In the genomic region with DNA sequence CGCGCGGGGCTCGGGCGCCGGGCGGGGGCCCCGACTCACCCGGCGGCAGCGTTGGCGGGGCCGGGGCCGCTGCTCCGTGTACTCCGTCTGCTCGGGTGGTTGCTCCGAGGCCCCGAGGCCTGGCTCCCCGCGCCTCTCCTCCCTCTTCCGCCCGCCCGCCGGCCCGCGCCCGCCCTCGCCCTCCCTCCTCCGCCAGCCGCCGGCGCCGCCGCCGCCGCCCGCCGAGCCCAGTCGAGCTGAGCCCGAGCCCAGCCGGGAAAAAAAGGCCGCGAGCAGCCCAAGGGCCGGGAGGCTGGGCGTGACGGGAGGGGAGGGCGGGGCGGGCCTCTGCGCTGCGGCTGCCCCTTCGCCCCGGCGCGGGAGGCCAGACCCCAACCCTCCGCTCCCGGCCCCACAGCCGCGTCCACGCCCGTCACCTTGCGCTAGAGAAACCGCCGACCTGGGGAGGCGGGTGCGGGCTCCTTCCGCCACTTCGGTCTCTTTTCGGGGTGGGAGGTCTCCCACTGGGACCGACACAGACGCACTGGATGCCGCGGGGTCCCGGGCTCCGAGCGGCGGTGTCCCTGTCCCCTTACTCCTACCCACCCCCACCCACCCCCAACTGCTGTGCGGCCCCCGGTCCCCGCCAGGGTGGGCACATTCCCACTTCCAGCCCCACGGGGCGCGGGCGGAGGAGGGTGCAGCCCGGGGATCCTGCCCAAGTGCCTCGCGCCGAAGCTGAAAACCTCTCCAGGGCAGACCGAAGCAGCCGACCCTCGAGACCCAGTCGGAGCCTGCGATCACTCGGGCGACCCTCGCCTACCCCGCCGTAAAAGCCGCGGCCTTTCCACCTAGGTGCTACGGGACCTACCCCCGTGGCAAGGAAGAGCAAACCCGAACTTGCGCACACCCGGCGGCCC, we compare ENCODE assay signal across 8 cellular contexts. TPM values are rescaled to one million over a fixed set of nuclear protein-coding genes. Genes with fewer than 3 reads are reported as not detected.
DNase-seq lines count a peak whose midpoint lies in the region; ATAC-seq, FAIRE-seq and TF ChIP-seq lines count a peak whose summit lies in the region.

A gene with protein sequence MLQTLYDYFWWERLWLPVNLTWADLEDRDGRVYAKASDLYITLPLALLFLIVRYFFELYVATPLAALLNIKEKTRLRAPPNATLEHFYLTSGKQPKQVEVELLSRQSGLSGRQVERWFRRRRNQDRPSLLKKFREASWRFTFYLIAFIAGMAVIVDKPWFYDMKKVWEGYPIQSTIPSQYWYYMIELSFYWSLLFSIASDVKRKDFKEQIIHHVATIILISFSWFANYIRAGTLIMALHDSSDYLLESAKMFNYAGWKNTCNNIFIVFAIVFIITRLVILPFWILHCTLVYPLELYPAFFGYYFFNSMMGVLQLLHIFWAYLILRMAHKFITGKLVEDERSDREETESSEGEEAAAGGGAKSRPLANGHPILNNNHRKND (minus strand): TSS at position 256 of the 899 bp plus-strand sequence. CDS start 5,745 bp downstream, outside the sequence.

- H3K79me2 ChIP-seq in HepG2 (ENCODE audit: insufficient read depth, low read length) = peaks cover 46% of the 10 kb centered on the region

- peak; percentile 13; the same call in 1 of the 2 replicates for TF ChIP-seq RAD21 in HepG2 (CRISPR knock-in tag; IDR thresholded peaks at IDR 0.05)

- peaks cover 12% of the 10 kb centered on the region for H4K20me1 ChIP-seq in HepG2 (ENCODE audit: insufficient read depth, low read length)

- peak within 1 kb of the TSS; percentile 82 for H3K27ac Mint-ChIP-seq in dendritic cell treated with granulocyte-macrophage colony-stimulating factor and Interleukin-4, amounts not matched to agents 40 ng/mL and 50 ng/mL, for 4 days

- H3K4me3 ChIP-seq in HepG2 (replicated peaks in 1 of 3; ENCODE audit: insufficient read depth in 1 of 3, low read depth in 2 of 3, low read length in 3 of 3) = peak within 1 kb of the TSS; percentile 71 to 95 (median 89)

- peak within 1 kb of the TSS; percentile 85 for H3K4me3 Mint-ChIP-seq in dendritic cell treated with granulocyte-macrophage colony-stimulating factor and Interleukin-4, amounts not matched to agents 40 ng/mL and 50 ng/mL, for 4 days

- CTCF ChIA-PET in HepG2 (lab: Yijun Ruan, JAX; ENCODE audit: low intra/inter-chr PET ratio, low total read pairs) = no interaction called here

- TF ChIP-seq CTCF in HepG2 (CRISPR knock-in tag; IDR thresholded peaks at IDR 0.05) = no peak; the same call in 1 of the 2 replicates

- peak within 1 kb of the TSS; percentile 97 for H3K9ac ChIP-seq in HepG2 (ENCODE audit: insufficient read depth, low read depth, low read length)

- H3K4me1 ChIP-seq in HepG2 (ENCODE audit: insufficient read depth, low read length) = peaks cover 79% of the 10 kb centered on the region

- DNase-seq in NCI-H187 (lab: John Stamatoyannopoulos, UW) = peak; percentile 74 to 77
- no peak for DNase-seq in NCI-H187 treated with DMSO at 0.1 percent for 48 hours (lab: John Stamatoyannopoulos, UW)
- peak; percentile 44 for DNase-seq in NCI-H345 treated with DMSO at 0.1 percent for 48 hours (lab: John Stamatoyannopoulos, UW; ENCODE audit: unreplicated experiment)
- peak; percentile 76 for DNase-seq in activated CD4-positive, alpha-beta T cell treated with anti-CD3 and anti-CD28 coated beads, Interleukin-2, amount 50 U/mL, for 1 hour
- peak; percentile 52 for DNase-seq in HepG2 (ENCODE audit: low spot score)
- peak; percentile 74 for DNase-seq in stimulated activated CD4-positive, alpha-beta T cell treated with anti-CD3 and anti-CD28 coated beads, Interleukin-4, amount 100 ng/mL, for 1 hour

- in situ Hi-C loops in HepG2 (cut with HindIII; ENCODE audit: extremely low pct_ligation_motif_present, low pct_unique_long_range_greater_than_20kb) = no loop called here

- TF ChIP-seq EP300 in HepG2 (IDR thresholded peaks at IDR 0.05; ENCODE audit: low read depth in 2 of 2, low read length in 2 of 2) = no peak
- 0 out of 2 replicates have a peak, but pooled peaks have one; percentile 21 for TF ChIP-seq EP300 in HepG2 (CRISPR knock-in tag; IDR thresholded peaks at IDR 0.05; ENCODE audit: borderline replicate concordance)

- H3K27ac ChIP-seq in HepG2 (ENCODE audit: extremely low read length, insufficient read depth, low read length) = peak within 1 kb of the TSS; percentile 96

- H3K9me3 ChIP-seq in HepG2 (ENCODE audit: low read length) = no peaks in the 10 kb centered on the region

- peak in 1 of 2 experiments; percentile 65; a peak in 3 of 4 replicates for TF ChIP-seq POLR2A in HepG2 (IDR thresholded peaks at IDR 0.05; ENCODE audit: insufficient read depth in 1 of 2, low read depth in 2 of 2, low read length in 2 of 2)

- no peak for FAIRE-seq in HepG2 (lab: Jason Lieb, UNC)

- WGBS in HepG2 (ENCODE audit: low lambda C conversion rate) = 6% methylated on average over 26 of the region's 106 CpGs

- peak; percentile 46 for ATAC-seq in HG02973 (IDR thresholded peaks at IDR 0.05; ENCODE audit: unreplicated experiment)
- peak; percentile 28 for ATAC-seq in HepG2

- H3K36me3 ChIP-seq in HepG2 (replicated peaks in 1 of 2; ENCODE audit: control insufficient read depth in 1 of 2, insufficient read depth in 2 of 2, low read length in 2 of 2) = 0 out of 5 replicates have a peak, but pooled peaks cover 0 to 3% of the 10 kb centered on the region in 2 experiments

- no peaks in the 10 kb centered on the region for H3K27me3 Mint-ChIP-seq in dendritic cell treated with granulocyte-macrophage colony-stimulating factor and Interleukin-4, amounts not matched to agents 40 ng/mL and 50 ng/mL, for 4 days

- H3K4me2 ChIP-seq in HepG2 (ENCODE audit: low read depth, low read length) = peak within 1 kb of the TSS; percentile 98

- H3K27me3 ChIP-seq in HepG2 (ENCODE audit: control insufficient read depth in 1 of 2, insufficient read depth in 2 of 2, low read length in 2 of 2) = no peaks in the 10 kb centered on the region; a peak in 1 of 5 replicates

- no peaks in the 10 kb centered on the region for H3K9me3 Mint-ChIP-seq in dendritic cell treated with granulocyte-macrophage colony-stimulating factor and Interleukin-4, amounts not matched to agents 40 ng/mL and 50 ng/mL, for 4 days

- H2AFZ ChIP-seq in HepG2 (ENCODE audit: low read length) = no peak within 1 kb of the TSS

- BruUV-seq in HepG2 (replicated peaks; lab: Mats Ljungman, UMichigan) = TSS peak; percentile 40

- H3K4me1 Mint-ChIP-seq in dendritic cell treated with granulocyte-macrophage colony-stimulating factor and Interleukin-4, amounts not matched to agents 40 ng/mL and 50 ng/mL, for 4 days (ENCODE audit: low read depth) = peaks cover 81% of the 10 kb centered on the region

- intact Hi-C loops in dendritic cell treated with granulocyte-macrophage colony-stimulating factor and Interleukin-4, amounts not matched to agents 40 ng/mL and 50 ng/mL, for 4 days (cut with micrococcal nuclease) = loop anchor here (10.0 kb wide), 2 partner anchors 210 to 610 kb away; partner anchors contain the start of genes CTSS and RPRD2
- intact Hi-C loops in HepG2 (cut with micrococcal nuclease; ENCODE audit: unreplicated experiment) = loop anchor here (5.0 kb wide), 1 partner anchor 32 kb away; the partner anchor contains the start of genes MINDY1 and PRUNE1

- POLR2A ChIA-PET in HepG2 (lab: Yijun Ruan, JAX) = interaction anchor here (0.5 to 10.3 kb wide), 8 partner anchors 9 to 368 kb away, joined by 3 to 99 read pairs (median 4); partner anchors contain the start of gene MINDY1

- peaks cover 22% of the 10 kb centered on the region for H3K36me3 Mint-ChIP-seq in dendritic cell treated with granulocyte-macrophage colony-stimulating factor and Interleukin-4, amounts not matched to agents 40 ng/mL and 50 ng/mL, for 4 days (ENCODE audit: low read depth)

TF ChIP-seq in HepG2, 621 proteins besides CTCF, POLR2A, EP300 and RAD21 (continues in another document):
- peak; percentile 40; the same call in 1 of the 2 replicates for TF ChIP-seq MAZ (IDR thresholded peaks at IDR 0.05; ENCODE audit: borderline replicate concordance, low read depth, low read length)
- TF ChIP-seq MAZ (CRISPR knock-in tag; IDR thresholded peaks at IDR 0.05; ENCODE audit: low read depth) = peak; percentile 41; the same call in 1 of the 2 replicates
- no peak for TF ChIP-seq ZNF703 (CRISPR knock-in tag; IDR thresholded peaks at IDR 0.05; ENCODE audit: borderline replicate concordance)
- TF ChIP-seq NCOA2 (CRISPR knock-in tag; IDR thresholded peaks at IDR 0.05) = no peak
- TF ChIP-seq ZFP37 (CRISPR knock-in tag; IDR thresholded peaks at IDR 0.05; ENCODE audit: borderline replicate concordance) = no peak
- TF ChIP-seq RELA (CRISPR knock-in tag; IDR thresholded peaks at IDR 0.05) = no peak
- no peak for TF ChIP-seq ZNF569 (CRISPR knock-in tag; IDR thresholded peaks at IDR 0.05; ENCODE audit: borderline replicate concordance)
- 0 out of 2 replicates have a peak, but pooled peaks have one; percentile 6 for TF ChIP-seq KDM5B (CRISPR knock-in tag; IDR thresholded peaks at IDR 0.05; ENCODE audit: borderline replicate concordance)
- no peak for TF ChIP-seq ZNF430 (CRISPR knock-in tag; IDR thresholded peaks at IDR 0.05)

RNA-seq across cellular contexts. Expression of the gene that starts here (rescaled TPM):
- 188 and 298 TPM in 2 replicates for total RNA-seq in HepG2 (2016; rRNA removed; fragmentation: Illumina TruSeq; extraction: Trizol)
- total RNA-seq in HepG2 (2016; cell fraction: cytosol; rRNA removed; fragmentation: Illumina TruSeq; extraction: Trizol; ENCODE audit: low read depth) = 172 and 174 TPM in 2 replicates
- total RNA-seq in HepG2 (2016; cell fraction: insoluble cytoplasmic fraction; rRNA removed; fragmentation: Illumina TruSeq; extraction: Trizol) = 172 and 303 TPM in 2 replicates
- total RNA-seq in HepG2 (2016; cell fraction: membrane; rRNA removed; fragmentation: Illumina TruSeq; extraction: Trizol) = 391 and 396 TPM in 2 replicates
- 237 and 286 TPM in 2 replicates for total RNA-seq in HepG2 (2016; cell fraction: nucleus; rRNA removed; fragmentation: Illumina TruSeq; extraction: Trizol)
- polyA plus RNA-seq in HepG2 (2011; rRNA removed) = 269 and 315 TPM in 2 replicates
- polyA plus RNA-seq in HepG2 (2011; cell fraction: cytosol; rRNA removed) = 210 and 326 TPM in 2 replicates
- polyA plus RNA-seq in HepG2 (2011; cell fraction: nucleus; rRNA removed) = 209 and 246 TPM in 2 replicates
- polyA plus RNA-seq in HepG2 (2012) = 202 and 241 TPM in 2 replicates
- polyA plus RNA-seq in HepG2 (2016; cell fraction: cytosol; fragmentation: Illumina TruSeq; extraction: Trizol; ENCODE audit: low read depth) = 183 and 188 TPM in 2 replicates
- polyA plus RNA-seq in HepG2 (2016; cell fraction: insoluble cytoplasmic fraction; fragmentation: Illumina TruSeq; extraction: Trizol; ENCODE audit: low read depth) = 211 and 221 TPM in 2 replicates
- polyA plus RNA-seq in HepG2 (2016; cell fraction: membrane; fragmentation: Illumina TruSeq; extraction: Trizol; ENCODE audit: low read depth) = 341 and 359 TPM in 2 replicates
- polyA plus RNA-seq in HepG2 (2016; cell fraction: nucleus; fragmentation: Illumina TruSeq; extraction: Trizol; ENCODE audit: insufficient read depth, low read depth) = 425 and 431 TPM in 2 replicates
- polyA minus RNA-seq in HepG2 (2011; rRNA and poly(A)+ RNA removed; ENCODE audit: low replicate concordance) = 346 and 363 TPM in 2 replicates
- 145 and 155 TPM in 2 replicates for polyA minus RNA-seq in HepG2 (2011; cell fraction: cytosol; rRNA and poly(A)+ RNA removed)
- polyA minus RNA-seq in HepG2 (2011; cell fraction: nucleus; rRNA and poly(A)+ RNA removed) = 108 and 145 TPM in 2 replicates
